5 cellular contexts compared by ENCODE assay signal in the genomic region with DNA sequence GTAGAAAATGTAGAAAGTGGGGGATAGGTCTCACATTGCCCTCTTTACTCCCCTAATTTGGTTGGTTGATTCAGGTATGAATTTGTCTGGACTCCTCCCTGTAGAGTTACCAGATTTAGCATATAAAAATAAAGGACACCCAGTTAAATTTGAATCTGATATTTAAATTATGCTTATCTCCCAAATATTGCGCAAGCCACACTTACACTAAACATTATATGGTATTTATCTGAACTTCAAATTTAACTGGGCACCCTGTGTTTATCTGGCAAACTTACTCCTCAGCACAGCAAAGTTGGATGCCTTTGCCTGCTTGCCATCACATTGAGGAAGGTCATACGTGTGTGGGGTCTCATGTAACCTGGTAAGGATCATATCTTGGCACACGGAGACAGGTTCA.
"Had no signal": no experiment of that assay in that cellular context is flagged by ENCODE, and none has a peak within 500 bp of the region (broad histone marks: within the 10 kb centered on the region; RNA-seq: fewer than 3 reads in every experiment).

No MANE protein-coding gene starts in this region.

- H3K4me2 ChIP-seq: KMS-11 had no signal

- H3K27ac ChIP-seq: HL-60, KMS-11 had no signal

- H3K9ac ChIP-seq: KMS-11 had no signal

- DNase-seq: KBM-7, KG1 had no signal

- FAIRE-seq: HTR-8/SVneo had no signal
